In genomic region chr17:63275318-63275967, GRCh38 we compare ENCODE assay signal across 11 cellular contexts.
DNase-seq lines count a peak whose midpoint lies in the region; ATAC-seq lines count a peak whose summit lies in the region.
"Had no signal": no experiment of that assay in that cellular context is flagged by ENCODE, and none has a peak within 500 bp of the region (broad histone marks: within the 10 kb centered on the region; RNA-seq: fewer than 3 reads in every experiment).

No MANE protein-coding gene starts in this region.

- no peaks in the 10 kb centered on the region for H3K36me3 Mint-ChIP-seq in stimulated activated effector memory CD8-positive, alpha-beta T cell treated with anti-CD3 and anti-CD28 coated beads, Interleukin-12 subunit alpha, Interleukin-12 subunit beta, amount 100 ng/mL, for 72 hours

- H3K27ac ChIP-seq in SK-N-MC: peak overlapping the region; percentile 38; the same call in 1 of the 2 replicates
- H3K27ac ChIP-seq: WERI-Rb-1 had no signal

- H3K4me3 ChIP-seq in SK-N-MC: no peak overlapping the region

- 0 out of 2 replicates have a peak, but pooled peaks cover 3% of the 10 kb centered on the region for H3K9me3 ChIP-seq in SK-N-MC (ENCODE audit: low read depth, low read length)

- no peak overlapping the region for H3K27ac Mint-ChIP-seq in stimulated activated effector memory CD8-positive, alpha-beta T cell treated with anti-CD3 and anti-CD28 coated beads, Interleukin-12 subunit alpha, Interleukin-12 subunit beta, amount 100 ng/mL, for 72 hours
- H3K27ac Mint-ChIP-seq: CD8-positive, alpha-beta T cell; stimulated activated naive CD8-positive, alpha-beta T cell treated with anti-CD3 and anti-CD28 coated beads, Interleukin-15, Interleukin-2, amounts not matched to agents 100 ng/mL and 50 ng/mL, for 24 hours had no signal

- H3K4me1 Mint-ChIP-seq in stimulated activated effector memory CD8-positive, alpha-beta T cell treated with anti-CD3 and anti-CD28 coated beads, Interleukin-12 subunit alpha, Interleukin-12 subunit beta, amount 100 ng/mL, for 72 hours: peaks cover 22% of the 10 kb centered on the region

- ATAC-seq in stimulated activated effector memory CD8-positive, alpha-beta T cell treated with anti-CD3 and anti-CD28 coated beads, Interleukin-12 subunit alpha, Interleukin-12 subunit beta, amount 100 ng/mL, for 72 hours: peak; percentile 99
- no peak for ATAC-seq in HG03159 (IDR thresholded peaks at IDR 0.05; ENCODE audit: unreplicated experiment)
- ATAC-seq: CD8-positive, alpha-beta T cell had no signal

- no peak overlapping the region for H3K9ac ChIP-seq in SK-N-MC (ENCODE audit: insufficient read length)

- DNase-seq in activated T-cell treated with anti-CD3 and anti-CD28 coated beads for 24 hours (ENCODE audit: low read depth) (peak; percentile 29), SK-N-MC (ENCODE audit: low read depth, low spot score) (no peak), globus pallidus (ENCODE audit: low spot score) (peak; percentile 5), DMS79 (lab: John Stamatoyannopoulos, UW) (no peak), medulla oblongata (ENCODE audit: extremely low spot score) (no peak)
- no peak for DNase-seq in activated T-cell treated with anti-CD3 and anti-CD28 coated beads, Interleukin-2, amount 50 U/mL, for 1 hour
- no peak for DNase-seq in stimulated activated effector memory CD8-positive, alpha-beta T cell treated with anti-CD3 and anti-CD28 coated beads, Interleukin-12 subunit alpha, Interleukin-12 subunit beta, amount 100 ng/mL, for 72 hours (ENCODE audit: low spot score in 2 of 2)
- DNase-seq: CD8-positive, alpha-beta T cell; WERI-Rb-1 had no signal

- H3K36me3 ChIP-seq in SK-N-MC (ENCODE audit: insufficient read depth, low read length): no peaks in the 10 kb centered on the region
- H3K36me3 ChIP-seq: WERI-Rb-1 had no signal

- H3K4me3 Mint-ChIP-seq in stimulated activated effector memory CD8-positive, alpha-beta T cell treated with anti-CD3 and anti-CD28 coated beads, Interleukin-12 subunit alpha, Interleukin-12 subunit beta, amount 100 ng/mL, for 72 hours: no peak overlapping the region
- H3K4me3 Mint-ChIP-seq: CD8-positive, alpha-beta T cell; stimulated activated naive CD8-positive, alpha-beta T cell treated with anti-CD3 and anti-CD28 coated beads, Interleukin-15, Interleukin-2, amounts not matched to agents 100 ng/mL and 50 ng/mL, for 24 hours had no signal

- no peaks in the 10 kb centered on the region for H3K9me3 Mint-ChIP-seq in stimulated activated effector memory CD8-positive, alpha-beta T cell treated with anti-CD3 and anti-CD28 coated beads, Interleukin-12 subunit alpha, Interleukin-12 subunit beta, amount 100 ng/mL, for 72 hours
- H3K9me3 Mint-ChIP-seq: CD8-positive, alpha-beta T cell; stimulated activated naive CD8-positive, alpha-beta T cell treated with anti-CD3 and anti-CD28 coated beads, Interleukin-15, Interleukin-2, amounts not matched to agents 100 ng/mL and 50 ng/mL, for 24 hours had no signal

Comparison
In these comparisons a context has a peak if more than half of its experiments do, and no peak if none do; other contexts are left out.
1. DNase-seq: peak in activated T-cell treated with anti-CD3 and anti-CD28 coated beads for 24 hours (single experiment) and globus pallidus (single experiment); none in activated T-cell treated with anti-CD3 and anti-CD28 coated beads, Interleukin-2, amount 50 U/mL, for 1 hour (single experiment), SK-N-MC (single experiment), stimulated activated effector memory CD8-positive, alpha-beta T cell treated with anti-CD3 and anti-CD28 coated beads, Interleukin-12 subunit alpha, Interleukin-12 subunit beta, amount 100 ng/mL, for 72 hours (0 of 2), DMS79 (single experiment) and medulla oblongata (single experiment).